In genomic region chr16:84087461-84088151, GRCh38 we compare ENCODE assay signal across 1 cellular context.
TF ChIP-seq lines count a peak whose summit lies in the region.

No MANE protein-coding gene starts in this region.

TF ChIP-seq in WTC11, 78 proteins besides CTCF, POLR2A, EP300 and RAD21 (continued from another document):
- no peak for TF ChIP-seq AR (CRISPR knock-in tag; IDR thresholded peaks at IDR 0.05)
- no peak for TF ChIP-seq ETV6 (CRISPR knock-in tag; IDR thresholded peaks at IDR 0.05)
- TF ChIP-seq ESRRA (CRISPR knock-in tag; IDR thresholded peaks at IDR 0.05; ENCODE audit: borderline replicate concordance): no peak
- no peak for TF ChIP-seq SOX15 (CRISPR knock-in tag; IDR thresholded peaks at IDR 0.05)
- TF ChIP-seq ZNF396 (CRISPR knock-in tag; IDR thresholded peaks at IDR 0.05; ENCODE audit: borderline replicate concordance): no peak
- TF ChIP-seq E2F5 (CRISPR knock-in tag; IDR thresholded peaks at IDR 0.05): no peak
- no peak for TF ChIP-seq AFF4 (CRISPR knock-in tag; IDR thresholded peaks at IDR 0.05; ENCODE audit: borderline replicate concordance)
TF ChIP-seq in WTC11: peak in this region for 0.
